In the genomic region with DNA sequence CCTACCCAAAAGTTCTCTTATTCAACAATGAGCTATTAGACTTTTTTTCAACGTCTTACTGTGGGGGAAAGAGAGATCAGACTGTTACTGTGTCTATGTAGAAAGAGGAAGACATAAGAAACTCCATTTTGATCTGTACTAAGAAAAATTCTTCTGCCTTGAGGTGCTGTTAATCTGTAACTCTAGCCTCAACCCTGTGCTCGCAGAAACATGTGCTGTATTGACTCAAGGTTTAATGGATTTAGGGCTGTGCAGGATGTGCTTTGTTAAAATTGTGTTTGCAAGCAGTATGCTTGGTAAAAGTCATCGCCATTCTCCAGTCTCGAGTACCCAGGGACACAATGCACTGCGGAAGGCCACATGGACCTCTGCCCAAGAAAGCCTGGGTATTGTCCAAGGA, we compare ENCODE assay signal across 5 cellular contexts. TPM values are rescaled to one million over a fixed set of nuclear protein-coding genes. Genes with fewer than 3 reads are reported as not detected.
"Had no signal": no experiment of that assay in that cellular context is flagged by ENCODE, and none has a peak within 500 bp of the region (broad histone marks: within the 10 kb centered on the region; RNA-seq: fewer than 3 reads in every experiment).

No MANE protein-coding gene starts in this region.

RNA-seq across cellular contexts. Expression of a gene that starts 15.8 kb away (rescaled TPM):
- total RNA-seq: fibroblast of villous mesenchyme; mammary epithelial cell; naive thymus-derived CD8-positive, alpha-beta T cell; smooth muscle cell had no signal
- polyA plus RNA-seq: immature natural killer cell, smooth muscle cell had no signal
